ENCODE assay signal across 26 cellular contexts in the genomic region with DNA sequence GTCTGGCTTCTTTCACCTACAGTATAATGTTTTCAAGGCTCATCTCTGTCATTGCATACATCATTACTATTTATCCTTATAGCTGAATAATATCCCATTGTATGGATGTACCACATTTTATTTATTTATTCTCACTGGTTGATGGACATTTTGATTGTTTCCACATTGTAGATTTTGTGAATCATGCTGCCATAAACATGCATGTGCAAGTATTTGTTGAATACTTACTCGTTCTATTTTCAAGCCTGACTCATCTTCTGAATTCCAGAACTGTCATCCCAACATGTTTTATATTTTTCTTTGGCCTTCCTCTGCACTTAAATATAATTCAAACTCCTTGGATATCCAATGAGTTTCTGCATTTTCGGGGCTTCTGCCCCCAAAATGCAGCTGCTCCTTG.
DNase-seq lines count a peak whose midpoint lies in the region; ATAC-seq and TF ChIP-seq lines count a peak whose summit lies in the region.
"Had no signal": no experiment of that assay in that cellular context is flagged by ENCODE, and none has a peak within 500 bp of the region (broad histone marks: within the 10 kb centered on the region; RNA-seq: fewer than 3 reads in every experiment).

No MANE protein-coding gene starts in this region.

- H3K4me1 ChIP-seq in ACC112 (ENCODE audit: control insufficient read depth, insufficient read depth, low read length, unreplicated experiment) = peaks cover 40% of the 10 kb centered on the region
- H3K4me1 ChIP-seq: psoas muscle, spleen had no signal

- no peak for ATAC-seq in GM21619 (IDR thresholded peaks at IDR 0.05; ENCODE audit: unreplicated experiment)
- ATAC-seq in activated naive CD4-positive, alpha-beta T cell treated with anti-CD3 and anti-CD28 coated beads, Interleukin-2, amount 50 U/mL, for 72 hours = no peak
- ATAC-seq: naive thymus-derived CD8-positive, alpha-beta T cell; psoas muscle had no signal

- peaks cover 7% of the 10 kb centered on the region for H3K9me3 Mint-ChIP-seq in HFFc6
- peaks cover 2% of the 10 kb centered on the region in 2 donors for H3K9me3 Mint-ChIP-seq in activated naive CD4-positive, alpha-beta T cell treated with anti-CD3 and anti-CD28 coated beads, Interleukin-2, amount 50 U/mL, for 72 hours

- H3K4me1 Mint-ChIP-seq in HFFc6 (ENCODE audit: low read depth) = peaks cover 61% of the 10 kb centered on the region
- H3K4me1 Mint-ChIP-seq: CD4-positive, CD25-positive, alpha-beta regulatory T cell; naive thymus-derived CD8-positive, alpha-beta T cell had no signal

- H2AFZ ChIP-seq in ACC112 (ENCODE audit: low read length, unreplicated experiment) = no peak overlapping the region

- DNase-seq in HFFc6 (peak; percentile 81), amniotic epithelial cell (ENCODE audit: low read depth) (peak; percentile 51), fibroblast of the aortic adventitia (ENCODE audit: low read depth) (peak; percentile 52), ecto neural progenitor cell (ENCODE audit: low spot score) (no peak)
- DNase-seq in activated CD8-positive, alpha-beta memory T cell treated with anti-CD3 and anti-CD28 coated beads, Interleukin-2, amount 50 U/mL, for 4 hours = no peak
- DNase-seq in activated naive CD4-positive, alpha-beta T cell treated with anti-CD3 and anti-CD28 coated beads, Interleukin-2, amount 50 U/mL, for 72 hours (ENCODE audit: low spot score in 2 of 2) = no peak
- DNase-seq: ACHN; activated CD4-positive, alpha-beta T cell treated with anti-CD3 and anti-CD28 coated beads, Interleukin-2, amount 50 U/mL, for 1 hour; activated gamma-delta T cell treated with Interleukin-2 at 50 U/mL for 16 hours; anterior cingulate cortex; CD4-positive, CD25-positive, alpha-beta regulatory T cell; effector memory CD4-positive, alpha-beta T cell; Karpas-422; mesendoderm; naive thymus-derived CD8-positive, alpha-beta T cell; NCI-H1092 treated with DMSO at 0.1 percent for 48 hours; NCI-H2107; NCI-H524 treated with DMSO at 0.1 percent for 48 hours; psoas muscle; SHP77 treated with DMSO at 0.1 percent for 48 hours; spleen; stimulated activated CD4-positive, alpha-beta T cell treated with anti-CD3 and anti-CD28 coated beads, Interleukin-4, amount 100 ng/mL, for 4 hours had no signal

- H3K27me3 Mint-ChIP-seq in HFFc6 (ENCODE audit: insufficient read depth) = no peaks in the 10 kb centered on the region; the same call in 1 of the 2 replicates

- peak overlapping the region; percentile 96 for H3K27ac Mint-ChIP-seq in HFFc6
- no peak overlapping the region for H3K27ac Mint-ChIP-seq in activated naive CD4-positive, alpha-beta T cell treated with anti-CD3 and anti-CD28 coated beads, Interleukin-2, amount 50 U/mL, for 72 hours
- H3K27ac Mint-ChIP-seq: naive thymus-derived CD8-positive, alpha-beta T cell; T-helper 1 cell treated with Interleukin-12 subunit alpha and Interleukin-12 subunit beta and Interleukin-4 antibody, amounts not matched to agents 30 μg/mL and 1 μg/mL, for 36 hours had no signal

- H3K36me3 ChIP-seq in ACC112 (ENCODE audit: insufficient read depth, low read length) = no peaks in the 10 kb centered on the region
- H3K36me3 ChIP-seq: spleen had no signal

- 0 out of 2 replicates have a peak overlapping the region, but pooled peaks have one; percentile 32 for H3K4me3 Mint-ChIP-seq in HFFc6
- H3K4me3 Mint-ChIP-seq: CD4-positive, CD25-positive, alpha-beta regulatory T cell; naive thymus-derived CD8-positive, alpha-beta T cell; T-helper 1 cell treated with Interleukin-12 subunit alpha and Interleukin-12 subunit beta and Interleukin-4 antibody, amounts not matched to agents 30 μg/mL and 1 μg/mL, for 36 hours had no signal

- TF ChIP-seq CTCF in HFFc6 (IDR thresholded peaks at IDR 0.05) (no peak), fibroblast of the aortic adventitia (IDR thresholded peaks at IDR 0.05; ENCODE audit: insufficient read depth, low read length) (no peak)

- H3K4me3 ChIP-seq in ACC112 (ENCODE audit: low read depth, low read length) = no peak overlapping the region
- H3K4me3 ChIP-seq in fibroblast of the aortic adventitia (ENCODE audit: low read depth, low read length) = no peak overlapping the region
- H3K4me3 ChIP-seq: psoas muscle, spleen had no signal

- H3K27me3 ChIP-seq in ACC112 (ENCODE audit: insufficient read depth, low read length) = no peaks in the 10 kb centered on the region
- H3K27me3 ChIP-seq: spleen had no signal

- peak overlapping the region; percentile 29; the same call in 1 of the 2 replicates for H3K27ac ChIP-seq in ACC112 (ENCODE audit: low read depth, low read length)
- H3K27ac ChIP-seq: psoas muscle, spleen, VCaP had no signal

- H3K36me3 Mint-ChIP-seq in HFFc6 (ENCODE audit: low read depth) = peaks cover 6% of the 10 kb centered on the region
- H3K36me3 Mint-ChIP-seq in activated naive CD4-positive, alpha-beta T cell treated with anti-CD3 and anti-CD28 coated beads, Interleukin-2, amount 50 U/mL, for 72 hours = peaks cover 0 to 4% of the 10 kb centered on the region in 2 donors
- H3K36me3 Mint-ChIP-seq: CD4-positive, CD25-positive, alpha-beta regulatory T cell had no signal

- H3K79me2 ChIP-seq in ACC112 (ENCODE audit: control insufficient read depth, insufficient read depth, low read length, unreplicated experiment) = no peaks in the 10 kb centered on the region

Comparison
In these comparisons a context has a peak if more than half of its experiments do, and no peak if none do; other contexts are left out.
1. DNase-seq: peak in HFFc6 (single experiment), amniotic epithelial cell (single experiment) and fibroblast of the aortic adventitia (single experiment); none in ecto neural progenitor cell (single experiment), activated CD8-positive, alpha-beta memory T cell treated with anti-CD3 and anti-CD28 coated beads, Interleukin-2, amount 50 U/mL, for 4 hours (single experiment) and activated naive CD4-positive, alpha-beta T cell treated with anti-CD3 and anti-CD28 coated beads, Interleukin-2, amount 50 U/mL, for 72 hours (0 of 2).